ENCODE assay signal across 9 cellular contexts in the genomic region with DNA sequence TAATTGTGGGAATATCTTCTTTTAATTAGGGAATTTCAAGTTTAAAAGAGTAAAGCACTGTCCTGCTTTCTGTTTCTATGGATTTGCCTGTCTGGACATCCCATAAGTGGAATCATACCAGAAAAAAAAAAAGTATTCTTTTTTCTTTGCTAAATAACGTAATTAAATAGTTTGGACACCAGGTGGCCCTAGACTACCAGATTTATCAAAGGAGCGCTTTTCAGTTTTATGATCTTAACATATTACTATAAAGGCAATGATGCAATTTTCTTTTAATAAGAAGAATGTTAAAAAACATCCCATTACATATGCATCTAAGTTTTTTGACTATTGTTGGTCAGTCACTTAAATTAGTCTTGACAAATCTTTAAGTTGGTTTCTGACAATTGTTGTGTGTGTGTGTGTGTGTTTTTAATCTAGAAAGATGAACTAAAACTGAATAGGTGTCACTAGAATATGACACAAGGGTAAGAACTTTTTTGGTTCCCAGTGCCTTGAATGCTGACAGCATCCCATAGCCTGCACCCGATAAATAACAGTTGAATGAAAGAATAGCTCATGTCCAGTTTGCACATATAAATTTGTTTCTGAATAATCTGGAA. TPM values are rescaled to one million over a fixed set of nuclear protein-coding genes. Genes with fewer than 3 reads are reported as not detected.
DNase-seq lines count a peak whose midpoint lies in the region; ATAC-seq and TF ChIP-seq lines count a peak whose summit lies in the region.
"Had no signal": no experiment of that assay in that cellular context is flagged by ENCODE, and none has a peak within 500 bp of the region (broad histone marks: within the 10 kb centered on the region; RNA-seq: fewer than 3 reads in every experiment).

No MANE protein-coding gene starts in this region.

- dilution Hi-C loops in mammary epithelial cell (cut with HindIII; ENCODE audit: low sequenced_read_pairs), result no loop called here

- H2BK12ac ChIP-seq in mesenchymal stem cell (ENCODE audit: low read length in 2 of 2), result no peak overlapping the region

- no peaks in the 10 kb centered on the region for H3K4me1 Mint-ChIP-seq in activated T-helper 17 cell treated with anti-CD3 and anti-CD28 coated beads, Interleukin-2, amount 50 U/mL, for 72 hours
- H3K4me1 Mint-ChIP-seq: activated naive CD4-positive, alpha-beta T cell treated with anti-CD3 and anti-CD28 coated beads, Interleukin-2, amount 50 U/mL, for 24 hours had no signal

- peaks cover 19% of the 10 kb centered on the region for H3K27me3 Mint-ChIP-seq in activated T-helper 17 cell treated with anti-CD3 and anti-CD28 coated beads, Interleukin-2, amount 50 U/mL, for 72 hours

- H3K4me1 ChIP-seq in mammary epithelial cell (ENCODE audit: insufficient read depth, low read length) (no peaks in the 10 kb centered on the region), mesenchymal stem cell (ENCODE audit: control insufficient read depth, insufficient read depth, low read depth, low read length) (no peaks in the 10 kb centered on the region)

- H3K9me3 ChIP-seq in mammary epithelial cell (replicated peaks; ENCODE audit: insufficient read depth, low read length), result no peaks in the 10 kb centered on the region
- H3K9me3 ChIP-seq in mesenchymal stem cell (ENCODE audit: control insufficient read depth, low read length), result peaks cover 5% of the 10 kb centered on the region

- H3K9me3 Mint-ChIP-seq in activated T-helper 17 cell treated with anti-CD3 and anti-CD28 coated beads, Interleukin-2, amount 50 U/mL, for 72 hours, result no peaks in the 10 kb centered on the region
- H3K9me3 Mint-ChIP-seq: activated naive CD4-positive, alpha-beta T cell treated with anti-CD3 and anti-CD28 coated beads, Interleukin-2, amount 50 U/mL, for 24 hours had no signal

- no TSS peak for BruUV-seq in mammary epithelial cell (replicated peaks; lab: Mats Ljungman, UMichigan)

- no peak overlapping the region for H2BK5ac ChIP-seq in mesenchymal stem cell (ENCODE audit: low read depth, low read length, poor library complexity, severe bottlenecking)

- H3K36me3 Mint-ChIP-seq in activated T-helper 17 cell treated with anti-CD3 and anti-CD28 coated beads, Interleukin-2, amount 50 U/mL, for 72 hours (ENCODE audit: low read depth), result no peaks in the 10 kb centered on the region
- H3K36me3 Mint-ChIP-seq: activated naive CD4-positive, alpha-beta T cell treated with anti-CD3 and anti-CD28 coated beads, Interleukin-2, amount 50 U/mL, for 24 hours had no signal

- H3K36me3 ChIP-seq in mammary epithelial cell (ENCODE audit: insufficient read depth, low read length), result no peaks in the 10 kb centered on the region
- no peaks in the 10 kb centered on the region for H3K36me3 ChIP-seq in mesenchymal stem cell (ENCODE audit: control insufficient read depth in 1 of 2, insufficient read depth in 2 of 2, low read depth in 1 of 2, low read length in 2 of 2)

- H3K9ac ChIP-seq in mammary epithelial cell (ENCODE audit: insufficient read depth, low read length) (no peak overlapping the region), mesenchymal stem cell (ENCODE audit: low read length) (no peak overlapping the region)

- 40% methylated on average over 3 of the region's 3 CpGs for WGBS in mammary epithelial cell (ENCODE audit: low coverage, missing lambda C conversion rate)
- WGBS in mesenchymal stem cell, result no CpG with 5 or more reads among the region's 3 CpGs

- H3K79me1 ChIP-seq in mesenchymal stem cell (replicated peaks; ENCODE audit: low read length, poor library complexity, severe bottlenecking), result no peaks in the 10 kb centered on the region

- in situ Hi-C loops in mammary epithelial cell (cut with MboI; ENCODE audit: low sequenced_read_pairs in 2 of 2), result loop anchor here (5.0 to 10.0 kb wide), 2 partner anchors 226 to 513 kb away; no protein-coding TSS in a partner anchor

- H3K79me2 ChIP-seq in mammary epithelial cell (ENCODE audit: insufficient read depth, low read length), result no peaks in the 10 kb centered on the region

- CTCF ChIA-PET in GM10248 (lab: Yijun Ruan, JAX), result interaction anchor here (0.6 to 1.7 kb wide), 13 partner anchors 8 to 516 kb away, joined by 3 to 17 read pairs (median 4); no protein-coding TSS in a partner anchor
- CTCF ChIA-PET in mammary epithelial cell (lab: Charles Lee; ENCODE audit: low non-redundant PET), result no interaction called here

- H3K4me2 ChIP-seq in mammary epithelial cell (ENCODE audit: insufficient read depth, low read depth, low read length) (no peak overlapping the region), mesenchymal stem cell (ENCODE audit: low read length, poor library complexity, severe bottlenecking) (no peak overlapping the region)

- intact Hi-C loops in mammary epithelial cell (cut with micrococcal nuclease), result loop anchor here (1.0 kb wide), 3 partner anchors 228 to 512 kb away; no protein-coding TSS in a partner anchor

- no peak overlapping the region for H3K27ac Mint-ChIP-seq in activated T-helper 17 cell treated with anti-CD3 and anti-CD28 coated beads, Interleukin-2, amount 50 U/mL, for 72 hours
- H3K27ac Mint-ChIP-seq: activated naive CD4-positive, alpha-beta T cell treated with anti-CD3 and anti-CD28 coated beads, Interleukin-2, amount 50 U/mL, for 24 hours had no signal

- H3K4me3 ChIP-seq in mammary epithelial cell (replicated peaks in 1 of 3; ENCODE audit: insufficient read depth in 1 of 3, low read depth in 2 of 3, low read length in 3 of 3) (no peak overlapping the region), mesenchymal stem cell (ENCODE audit: insufficient read depth in 1 of 2, low read depth in 1 of 2, low read length in 2 of 2) (no peak overlapping the region)

- no peak overlapping the region for H3K4ac ChIP-seq in mesenchymal stem cell (ENCODE audit: low read depth in 1 of 2, low read length in 2 of 2)

- H4K20me1 ChIP-seq in mammary epithelial cell (ENCODE audit: insufficient read depth, low read length), result no peaks in the 10 kb centered on the region

- H3K23ac ChIP-seq in mesenchymal stem cell (ENCODE audit: low read length in 2 of 2), result no peak overlapping the region

- no peak overlapping the region for H3K14ac ChIP-seq in mesenchymal stem cell (ENCODE audit: low read length in 2 of 2)

- no peak for ATAC-seq in activated T-helper 17 cell treated with anti-CD3 and anti-CD28 coated beads, Interleukin-2, amount 50 U/mL, for 72 hours (replicated peaks)
- no peak for ATAC-seq in GM19395 (IDR thresholded peaks at IDR 0.05; ENCODE audit: unreplicated experiment)
- no peak for ATAC-seq in HG03439 (IDR thresholded peaks at IDR 0.05; ENCODE audit: unreplicated experiment)

- POLR2A ChIA-PET in GM10248 (lab: Yijun Ruan, JAX), result no interaction called here

- no peak overlapping the region for H3K4me3 Mint-ChIP-seq in activated T-helper 17 cell treated with anti-CD3 and anti-CD28 coated beads, Interleukin-2, amount 50 U/mL, for 72 hours
- H3K4me3 Mint-ChIP-seq: activated naive CD4-positive, alpha-beta T cell treated with anti-CD3 and anti-CD28 coated beads, Interleukin-2, amount 50 U/mL, for 24 hours had no signal

- H2AFZ ChIP-seq in mammary epithelial cell (ENCODE audit: low read depth, low read length), result no peak overlapping the region
- no peak overlapping the region for H2AFZ ChIP-seq in mesenchymal stem cell (ENCODE audit: low read depth, low read length)

- H3K27me3 ChIP-seq in mammary epithelial cell (ENCODE audit: insufficient read depth, low read length) (no peaks in the 10 kb centered on the region), mesenchymal stem cell (ENCODE audit: control insufficient read depth in 1 of 2, insufficient read depth in 1 of 2, low read length in 2 of 2) (peaks cover 12 to 28% of the 10 kb centered on the region in 2 experiments)

- no peak overlapping the region for H4K8ac ChIP-seq in mesenchymal stem cell (ENCODE audit: low read length)

- no peak overlapping the region for H2AK5ac ChIP-seq in mesenchymal stem cell (ENCODE audit: low read length, severe bottlenecking)

- DNase-seq in GM10248 (ENCODE audit: extremely low spot score) (no peak), NCI-H446 treated with DMSO at 0.1 percent for 48 hours (lab: John Stamatoyannopoulos, UW) (peak; percentile 27), mammary epithelial cell (peak; percentile 14), mesenchymal stem cell (peak; percentile 47)

- TF ChIP-seq CTCF in 22Rv1 (IDR thresholded peaks at IDR 0.05) (peak; percentile 76), GM10248 (IDR thresholded peaks at IDR 0.05; ENCODE audit: control extremely low read depth, extremely low read depth, low read depth, missing control alignments) (peak; percentile 40), mammary epithelial cell (conservative IDR thresholded peaks at IDR 0.05 in 1 of 2, IDR thresholded peaks at IDR 0.05 in 1 of 2; ENCODE audit: extremely low read depth in 1 of 2, insufficient read depth in 1 of 2, low read depth in 1 of 2, low read length in 2 of 2) (peak; percentile 24 to 51)

- no peak overlapping the region for H4K91ac ChIP-seq in mesenchymal stem cell (ENCODE audit: low read length)

- no peak overlapping the region for H3K18ac ChIP-seq in mesenchymal stem cell (ENCODE audit: low read depth in 1 of 2, low read length in 2 of 2)

- no peak overlapping the region for H2BK120ac ChIP-seq in mesenchymal stem cell (ENCODE audit: low read depth, low read length)

- H3K27ac ChIP-seq in 22Rv1 (no peak overlapping the region), mammary epithelial cell (ENCODE audit: insufficient read depth, low read depth, low read length) (no peak overlapping the region), mesenchymal stem cell (ENCODE audit: low read length, poor library complexity, severe bottlenecking) (no peak overlapping the region)

- H2BK15ac ChIP-seq in mesenchymal stem cell (ENCODE audit: low read depth, poor library complexity, severe bottlenecking), result no peak overlapping the region

RNA-seq across cellular contexts. Expression of a gene that starts 49.5 kb away (rescaled TPM):
- 10 to 100 TPM; 23.8 to 34.5 TPM for total RNA-seq in mammary epithelial cell
- 13.4 TPM for polyA plus RNA-seq in mammary epithelial cell
- 8.4 TPM for polyA minus RNA-seq in mammary epithelial cell
- polyA plus RNA-seq in mesenchymal stem cell (2013, experiment 1 of 2), result 19.0 TPM
- polyA plus RNA-seq in mesenchymal stem cell (2013, experiment 2 of 2), result 18.5 TPM
- 10 to 100 TPM; 14.1 to 21.7 TPM for total RNA-seq in activated T-helper 17 cell treated with anti-CD3 and anti-CD28 coated beads, Interleukin-2, amount 50 U/mL, for 72 hours

RNA-seq across cellular contexts. Expression of a gene that starts 49.7 kb away (rescaled TPM):
- total RNA-seq in mammary epithelial cell, result 10 to 100 TPM; 44.5 to 68.1 TPM
- 32.6 TPM for polyA plus RNA-seq in mammary epithelial cell
- 110 TPM for polyA minus RNA-seq in mammary epithelial cell
- polyA plus RNA-seq in mesenchymal stem cell (2013, experiment 1 of 2), result 42.1 TPM
- 48.3 TPM for polyA plus RNA-seq in mesenchymal stem cell (2013, experiment 2 of 2)
- total RNA-seq in activated T-helper 17 cell treated with anti-CD3 and anti-CD28 coated beads, Interleukin-2, amount 50 U/mL, for 72 hours, result 10 to 100 TPM; 56.6 to 81.0 TPM

RNA-seq across cellular contexts. Expression of a gene that starts 57.3 kb away (rescaled TPM):
- total RNA-seq in mammary epithelial cell, result under 1 TPM; 0.33 to 0.71 TPM
- polyA plus RNA-seq in mammary epithelial cell, result 0.69 TPM
- 1.8 TPM for polyA minus RNA-seq in mammary epithelial cell
- polyA plus RNA-seq in mesenchymal stem cell (2013, experiment 1 of 2), result 3.2 TPM
- 3.0 TPM for polyA plus RNA-seq in mesenchymal stem cell (2013, experiment 2 of 2)
- total RNA-seq in activated T-helper 17 cell treated with anti-CD3 and anti-CD28 coated beads, Interleukin-2, amount 50 U/mL, for 72 hours, result under 1 TPM in 1 of 2 donors, not detected in 1; 0.53 TPM
